Comparison of ENCODE assay signal across 20 cellular contexts in genomic region chr6:15874351-15874750, GRCh38.
DNase-seq lines count a peak whose midpoint lies in the region; ATAC-seq and FAIRE-seq lines count a peak whose summit lies in the region.
"Had no signal": no experiment of that assay in that cellular context is flagged by ENCODE, and none has a peak within 500 bp of the region (broad histone marks: within the 10 kb centered on the region; RNA-seq: fewer than 3 reads in every experiment).

No MANE protein-coding gene starts in this region.

- peak; percentile 31 for FAIRE-seq in GM18507 (lab: Jason Lieb, UNC)

- DNase-seq in GM18507 (ENCODE audit: extremely low spot score, insufficient read length, low read depth) (no peak), SJSA1 (ENCODE audit: low read depth in 1 of 2, low spot score in 2 of 2) (no peak), HPDE6-E6E7 (ENCODE audit: extremely low spot score) (no peak), NCI-H187 treated with DMSO at 0.1 percent for 48 hours (lab: John Stamatoyannopoulos, UW) (no peak)
- DNase-seq in naive thymus-derived CD4-positive, alpha-beta T cell: no peak
- DNase-seq: DMS 273 treated with DMSO at 0.1 percent for 48 hours; GF-D8; MV-4-11; NCI-H2029 treated with DMSO at 0.1 percent for 48 hours; NCI-H2171 treated with DMSO at 0.1 percent for 48 hours; NCI-H446 treated with DMSO at 0.1 percent for 48 hours; NK-92 treated with Interleukin-12 subunit alpha and Interleukin-12 subunit beta, amount 100 ng/mL, for 24 hours; OCI-M1; RPMI8226; SIG-M5 had no signal

- ATAC-seq in HG02588 (IDR thresholded peaks at IDR 0.05; ENCODE audit: unreplicated experiment): peak; percentile 59
- no peak for ATAC-seq in stimulated activated memory B cell treated with anti-CD40 and anti-IgM and Interleukin-4, amounts not matched to agents 10 μg/mL and 1 μg/mL and 100 μg/mL, for 72 hours
- ATAC-seq in naive thymus-derived CD4-positive, alpha-beta T cell: no peak
- ATAC-seq: HCT116 had no signal

- H3K27ac ChIP-seq in SJSA1: peak overlapping the region; percentile 75
- H3K27ac ChIP-seq in naive thymus-derived CD4-positive, alpha-beta T cell (ENCODE audit: low read depth, low read length): no peak overlapping the region

- H3K4me3 ChIP-seq in SJSA1: no peak overlapping the region
- H3K4me3 ChIP-seq in naive thymus-derived CD4-positive, alpha-beta T cell (ENCODE audit: low read length): no peak overlapping the region

- intact Hi-C loops in naive thymus-derived CD4-positive, alpha-beta T cell (cut with micrococcal nuclease): no loop called here

- no peaks in the 10 kb centered on the region for H3K27me3 Mint-ChIP-seq in stimulated activated memory B cell treated with anti-CD40 and anti-IgM and Interleukin-4, amounts not matched to agents 10 μg/mL and 1 μg/mL and 100 μg/mL, for 72 hours
- H3K27me3 Mint-ChIP-seq in naive thymus-derived CD4-positive, alpha-beta T cell: peaks cover 3 to 12% (median 10%) of the 10 kb centered on the region in 5 donors
- H3K27me3 Mint-ChIP-seq: IgD-negative memory B cell had no signal

- peaks cover 36% of the 10 kb centered on the region for H3K4me1 Mint-ChIP-seq in stimulated activated memory B cell treated with anti-CD40 and anti-IgM and Interleukin-4, amounts not matched to agents 10 μg/mL and 1 μg/mL and 100 μg/mL, for 72 hours
- peaks cover 0 to 12% (median 5%) of the 10 kb centered on the region in 7 donors for H3K4me1 Mint-ChIP-seq in naive thymus-derived CD4-positive, alpha-beta T cell

- H3K4me3 Mint-ChIP-seq in stimulated activated memory B cell treated with anti-CD40 and anti-IgM and Interleukin-4, amounts not matched to agents 10 μg/mL and 1 μg/mL and 100 μg/mL, for 72 hours: no peak overlapping the region
- no peak overlapping the region for H3K4me3 Mint-ChIP-seq in naive thymus-derived CD4-positive, alpha-beta T cell
- H3K4me3 Mint-ChIP-seq: CD14-positive monocyte, IgD-negative memory B cell had no signal

- H3K36me3 ChIP-seq in SJSA1: no peaks in the 10 kb centered on the region
- no peaks in the 10 kb centered on the region for H3K36me3 ChIP-seq in naive thymus-derived CD4-positive, alpha-beta T cell (ENCODE audit: control insufficient read depth in 2 of 3, insufficient read depth in 3 of 3, low read length in 3 of 3)

- H3K27ac Mint-ChIP-seq in stimulated activated memory B cell treated with anti-CD40 and anti-IgM and Interleukin-4, amounts not matched to agents 10 μg/mL and 1 μg/mL and 100 μg/mL, for 72 hours: peak overlapping the region; percentile 22
- H3K27ac Mint-ChIP-seq in naive thymus-derived CD4-positive, alpha-beta T cell: no peak overlapping the region
- H3K27ac Mint-ChIP-seq: IgD-negative memory B cell had no signal

- H3K4me1 ChIP-seq in SJSA1 (replicated peaks): peaks cover 67% of the 10 kb centered on the region
- peaks cover under 1% of the 10 kb centered on the region in 2 donors for H3K4me1 ChIP-seq in naive thymus-derived CD4-positive, alpha-beta T cell (ENCODE audit: control insufficient read depth in 2 of 2, insufficient read depth in 2 of 2, low read length in 2 of 2)

- no peaks in the 10 kb centered on the region for H3K9me3 Mint-ChIP-seq in stimulated activated memory B cell treated with anti-CD40 and anti-IgM and Interleukin-4, amounts not matched to agents 10 μg/mL and 1 μg/mL and 100 μg/mL, for 72 hours
- H3K9me3 Mint-ChIP-seq in naive thymus-derived CD4-positive, alpha-beta T cell: peaks cover 0 to 2% (median 0%) of the 10 kb centered on the region in 11 donors
- H3K9me3 Mint-ChIP-seq: CD14-positive monocyte, IgD-negative memory B cell had no signal

- POLR2A ChIA-PET in naive thymus-derived CD4-positive, alpha-beta T cell (lab: Charles Lee): no interaction called here

- CTCF ChIA-PET in naive thymus-derived CD4-positive, alpha-beta T cell (lab: Charles Lee): no interaction called here

- H3K9me3 ChIP-seq in SJSA1 (replicated peaks): no peaks in the 10 kb centered on the region
- no peaks in the 10 kb centered on the region for H3K9me3 ChIP-seq in naive thymus-derived CD4-positive, alpha-beta T cell (ENCODE audit: control insufficient read depth in 2 of 3, low read length in 3 of 3)

- no peaks in the 10 kb centered on the region for H3K27me3 ChIP-seq in SJSA1 (replicated peaks)
- no peaks in the 10 kb centered on the region for H3K27me3 ChIP-seq in naive thymus-derived CD4-positive, alpha-beta T cell (ENCODE audit: control insufficient read depth in 2 of 2, insufficient read depth in 2 of 2, low read length in 2 of 2)

- no peaks in the 10 kb centered on the region for H3K36me3 Mint-ChIP-seq in stimulated activated memory B cell treated with anti-CD40 and anti-IgM and Interleukin-4, amounts not matched to agents 10 μg/mL and 1 μg/mL and 100 μg/mL, for 72 hours
- peaks cover 0 to 7% (median 0%) of the 10 kb centered on the region in 5 donors for H3K36me3 Mint-ChIP-seq in naive thymus-derived CD4-positive, alpha-beta T cell
- H3K36me3 Mint-ChIP-seq: CD14-positive monocyte had no signal
